26 cellular contexts compared by ENCODE assay signal in the genomic region with DNA sequence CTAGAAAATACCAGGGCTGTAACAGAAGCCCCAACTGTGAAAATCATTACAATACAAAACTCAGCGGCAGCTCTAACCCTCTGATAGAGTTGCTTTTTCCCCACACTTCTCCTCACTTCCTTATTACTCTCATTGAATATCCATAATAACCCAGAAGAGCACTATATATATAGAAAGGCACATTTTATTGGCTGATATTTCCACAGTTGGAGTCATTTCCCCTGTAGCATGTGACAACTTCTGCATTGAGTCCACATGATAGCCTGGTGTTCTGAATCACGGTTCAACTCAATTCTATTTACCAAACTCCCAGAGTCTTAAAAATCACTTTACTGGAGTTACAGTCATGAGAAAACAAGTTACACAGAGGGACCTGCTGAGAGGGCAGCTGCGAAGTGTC. TPM values are rescaled to one million over a fixed set of nuclear protein-coding genes. Genes with fewer than 3 reads are reported as not detected.
"Had no signal": no experiment of that assay in that cellular context is flagged by ENCODE, and none has a peak within 500 bp of the region (broad histone marks: within the 10 kb centered on the region; RNA-seq: fewer than 3 reads in every experiment).

No MANE protein-coding gene starts in this region.

- H3K27me3 ChIP-seq: pancreas, right atrium auricular region, right lobe of liver, tibial nerve, uterus had no signal

- DNase-seq: hypothalamus; immature natural killer cell; kidney; left ventricle myocardium inferior; midbrain; naive thymus-derived CD8-positive, alpha-beta T cell; nucleus accumbens; pancreas; right lobe of liver; stimulated activated CD4-positive, alpha-beta T cell treated with anti-CD3 and anti-CD28 coated beads, Interleukin-1b, Interleukin-23, amount 100 ng/mL, for 48 hours; stimulated activated CD4-positive, alpha-beta T cell treated with anti-CD3 and anti-CD28 coated beads, Interleukin-2, amount 100 ng/mL, for 48 hours; stimulated activated CD4-positive, alpha-beta T cell treated with anti-CD3 and anti-CD28 coated beads, Interleukin-4, amount 100 ng/mL, for 4 hours; stimulated activated CD8-positive, alpha-beta memory T cell treated with anti-CD3 and anti-CD28 coated beads, Interleukin-4, amount 100 ng/mL, for 48 hours; stimulated activated naive CD4-positive, alpha-beta T cell treated with Interleukin-2 at 50 U/mL for 16 hours; stimulated activated naive CD8-positive, alpha-beta T cell treated with anti-CD3 and anti-CD28 coated beads, Interleukin-15, amount 100 ng/mL, for 72 hours; substantia nigra; uterus had no signal

- H3K4me3 ChIP-seq: left ventricle myocardium inferior, lung, pancreas, right atrium auricular region, right lobe of liver, smooth muscle cell, tibial nerve, uterus had no signal

- H3K27ac ChIP-seq: left ventricle myocardium inferior, pancreas, right atrium auricular region, right lobe of liver, tibial nerve, uterus had no signal

- FAIRE-seq: islet of Langerhans, kidney, pancreas had no signal

- H3K4me1 ChIP-seq: left ventricle myocardium inferior, pancreas, right atrium auricular region, right lobe of liver, tibial nerve, uterus had no signal

- H3K9me3 ChIP-seq: pancreas, right atrium auricular region, right lobe of liver, tibial nerve, uterus had no signal

- H3K36me3 ChIP-seq: left ventricle myocardium inferior, pancreas, right atrium auricular region, right lobe of liver, tibial nerve, uterus had no signal

RNA-seq across cellular contexts. Expression of gene NWD2, which starts 46.6 kb away (rescaled TPM):
- total RNA-seq: kidney; left ventricle myocardium inferior; naive thymus-derived CD8-positive, alpha-beta T cell; osteoblast; pulmonary artery endothelial cell; renal cortical epithelial cell; skeletal muscle tissue; smooth muscle cell had no signal
